8 cellular contexts compared by ENCODE assay signal in genomic region chr2:180312542-180312941, GRCh38.
"Had no signal": no experiment of that assay in that cellular context is flagged by ENCODE, and none has a peak within 500 bp of the region (broad histone marks: within the 10 kb centered on the region; RNA-seq: fewer than 3 reads in every experiment).

No MANE protein-coding gene starts in this region.

- DNase-seq: Karpas-422, Kasumi-1, KBM-7, KG1 had no signal

- H3K36me3 Mint-ChIP-seq: IgD-negative memory B cell had no signal

- H3K27ac Mint-ChIP-seq: IgD-negative memory B cell had no signal

- H3K4me1 Mint-ChIP-seq: IgD-negative memory B cell had no signal

- H3K9ac ChIP-seq: KMS-11 had no signal

- H3K4me3 Mint-ChIP-seq: IgD-negative memory B cell had no signal

- H3K4me2 ChIP-seq: KMS-11 had no signal

- FAIRE-seq: HTR-8/SVneo had no signal

- H3K27ac ChIP-seq: HL-60, KMS-11 had no signal

- H3K27me3 Mint-ChIP-seq: IgD-negative memory B cell had no signal
